Comparison of ENCODE assay signal across 9 cellular contexts in genomic region chr19:55418185-55418584, GRCh38. TPM values are rescaled to one million over a fixed set of nuclear protein-coding genes. Genes with fewer than 3 reads are reported as not detected.
DNase-seq lines count a peak whose midpoint lies in the region; ATAC-seq and TF ChIP-seq lines count a peak whose summit lies in the region.
"Had no signal": no experiment of that assay in that cellular context is flagged by ENCODE, and none has a peak within 500 bp of the region (broad histone marks: within the 10 kb centered on the region; RNA-seq: fewer than 3 reads in every experiment).

No MANE protein-coding gene starts in this region.

- H3K9ac ChIP-seq in liver (ENCODE audit: low read depth in 1 of 2, low read length in 2 of 2), result no peak overlapping the region

- H3K4me1 Mint-ChIP-seq in stimulated activated memory B cell treated with anti-CD40 and anti-IgM and Interleukin-4, amounts not matched to agents 10 μg/mL and 1 μg/mL and 100 μg/mL, for 72 hours, result no peaks in the 10 kb centered on the region

- DNase-seq in GM10248 (ENCODE audit: extremely low spot score), result peak; percentile 71
- DNase-seq in NCI-H2081 (lab: John Stamatoyannopoulos, UW), result peak; percentile 58 to 65

- CTCF ChIA-PET in GM10248 (lab: Yijun Ruan, JAX), result interaction anchor here (0.7 to 5.2 kb wide), 30 partner anchors 9 to 529 kb away, joined by 3 to 28 read pairs (median 4); partner anchors contain the start of gene TMEM238

- H3K4me3 Mint-ChIP-seq in stimulated activated memory B cell treated with anti-CD40 and anti-IgM and Interleukin-4, amounts not matched to agents 10 μg/mL and 1 μg/mL and 100 μg/mL, for 72 hours, result no peak overlapping the region

- no peaks in the 10 kb centered on the region for H3K9me3 ChIP-seq in liver (ENCODE audit: control insufficient read depth in 4 of 4, low read length in 3 of 4)

- H3K27me3 Mint-ChIP-seq in stimulated activated memory B cell treated with anti-CD40 and anti-IgM and Interleukin-4, amounts not matched to agents 10 μg/mL and 1 μg/mL and 100 μg/mL, for 72 hours, result peaks cover 29% of the 10 kb centered on the region

- no peak overlapping the region for H3K27ac ChIP-seq in 22Rv1
- peak overlapping the region; percentile 11 for H3K27ac ChIP-seq in cingulate gyrus (ENCODE audit: low read depth, low read length)
- no peak overlapping the region for H3K27ac ChIP-seq in liver (ENCODE audit: low read depth in 1 of 2, low read length in 2 of 2)
- H3K27ac ChIP-seq: skin epidermis had no signal

- POLR2A ChIA-PET in GM10248 (lab: Yijun Ruan, JAX), result interaction anchor here (2.1 kb wide), 1 partner anchor 11 kb away, joined by 7 read pairs; the partner anchor contains the start of gene UBE2S

- TF ChIP-seq CTCF in 22Rv1 (IDR thresholded peaks at IDR 0.05), result peak; percentile 79
- TF ChIP-seq CTCF in GM10248 (IDR thresholded peaks at IDR 0.05; ENCODE audit: control extremely low read depth, extremely low read depth, low read depth, missing control alignments), result peak; percentile 71
- TF ChIP-seq CTCF in WI38 (IDR thresholded peaks at IDR 0.05; ENCODE audit: low read depth, low read length), result peak; percentile 72
- peak; percentile 78 for TF ChIP-seq CTCF in liver (IDR thresholded peaks at IDR 0.05; ENCODE audit: low read depth, low read length, missing input control)

- 15% methylated on average over 7 of the region's 7 CpGs for WGBS in liver

- no peak overlapping the region for H3K27ac Mint-ChIP-seq in stimulated activated memory B cell treated with anti-CD40 and anti-IgM and Interleukin-4, amounts not matched to agents 10 μg/mL and 1 μg/mL and 100 μg/mL, for 72 hours

- no peaks in the 10 kb centered on the region for H3K36me3 Mint-ChIP-seq in stimulated activated memory B cell treated with anti-CD40 and anti-IgM and Interleukin-4, amounts not matched to agents 10 μg/mL and 1 μg/mL and 100 μg/mL, for 72 hours

- H3K36me3 ChIP-seq in liver (ENCODE audit: control insufficient read depth in 4 of 4, insufficient read depth in 3 of 4, low read depth in 1 of 4, low read length in 3 of 4), result no peaks in the 10 kb centered on the region

- H3K4me1 ChIP-seq in liver (ENCODE audit: control insufficient read depth in 4 of 4, insufficient read depth in 4 of 4, low read length in 3 of 4), result no peaks in the 10 kb centered on the region

- peak; percentile 43 for ATAC-seq in stimulated activated memory B cell treated with anti-CD40 and anti-IgM and Interleukin-4, amounts not matched to agents 10 μg/mL and 1 μg/mL and 100 μg/mL, for 72 hours
- ATAC-seq in GM21619 (IDR thresholded peaks at IDR 0.05; ENCODE audit: unreplicated experiment), result no peak

- H3K9me3 Mint-ChIP-seq in stimulated activated memory B cell treated with anti-CD40 and anti-IgM and Interleukin-4, amounts not matched to agents 10 μg/mL and 1 μg/mL and 100 μg/mL, for 72 hours, result no peaks in the 10 kb centered on the region

- TF ChIP-seq RAD21 in liver (IDR thresholded peaks at IDR 0.05), result peak; percentile 92 to 96

- no peaks in the 10 kb centered on the region for H3K27me3 ChIP-seq in liver (ENCODE audit: control insufficient read depth in 4 of 4, insufficient read depth in 4 of 4, low read length in 3 of 4)

- H3K4me3 ChIP-seq in WI38 (ENCODE audit: low read depth, low read length) (no peak overlapping the region), liver (ENCODE audit: low read depth in 1 of 3, low read length in 3 of 3) (no peak overlapping the region)
- H3K4me3 ChIP-seq: skin epidermis had no signal

TF ChIP-seq in liver, 16 proteins besides CTCF, POLR2A, EP300 and RAD21:
- TF ChIP-seq YY1 (IDR thresholded peaks at IDR 0.05) (no peak), JUND (IDR thresholded peaks at IDR 0.05) (no peak), ATF3 (IDR thresholded peaks at IDR 0.05) (no peak), RXRA (IDR thresholded peaks at IDR 0.05) (no peak), MAX (IDR thresholded peaks at IDR 0.05) (no peak), SP1 (IDR thresholded peaks at IDR 0.05) (no peak), GABPA (IDR thresholded peaks at IDR 0.05 in 1 of 2, conservative IDR thresholded peaks at IDR 0.05 in 1 of 2) (no peak), HNF4A (conservative IDR thresholded peaks at IDR 0.05) (no peak), NR2F2 (IDR thresholded peaks at IDR 0.05) (no peak), TAF1 (conservative IDR thresholded peaks at IDR 0.05) (no peak), HNF4G (IDR thresholded peaks at IDR 0.05) (no peak), REST (IDR thresholded peaks at IDR 0.05) (no peak), ZBTB33 (IDR thresholded peaks at IDR 0.05) (no peak), FOXA1 (IDR thresholded peaks at IDR 0.05) (no peak), EGR1 (IDR thresholded peaks at IDR 0.05; ENCODE audit: low read depth in 2 of 2) (no peak)

RNA-seq across cellular contexts. Expression of gene UBE2S, which starts 10.6 kb away (rescaled TPM):
- 10 to 100 TPM in 1 of 2 donors, 1 to 10 TPM in 1; 5.2 to 95.2 TPM for total RNA-seq in liver
- 1 to 10 TPM; 6.7 to 6.9 TPM for polyA plus RNA-seq in liver

RNA-seq across cellular contexts. Expression of gene SHISA7, which starts 24.9 kb away (rescaled TPM):
- 1 to 10 TPM in 1 of 2 donors, not detected in 1; 1.6 TPM for total RNA-seq in liver
- not detected for polyA plus RNA-seq in liver

RNA-seq across cellular contexts. Expression of gene RPL28, which starts 32.5 kb away (rescaled TPM):
- 100 to 1,000 TPM; 116 to 150 TPM for total RNA-seq in liver
- polyA plus RNA-seq in liver, result 100 to 1,000 TPM; 177 to 535 TPM

RNA-seq across cellular contexts. Expression of gene TMEM238, which starts 34.1 kb away (rescaled TPM):
- under 1 TPM; 0.08 to 0.47 TPM for total RNA-seq in liver
- under 1 TPM; 0.47 to 0.54 TPM for polyA plus RNA-seq in liver

RNA-seq across cellular contexts. Expression of gene TMEM190, which starts 41.6 kb away (rescaled TPM):
- not detected for total RNA-seq in liver
- not detected for polyA plus RNA-seq in liver
